1 cellular context compared by ENCODE assay signal in the genomic region with DNA sequence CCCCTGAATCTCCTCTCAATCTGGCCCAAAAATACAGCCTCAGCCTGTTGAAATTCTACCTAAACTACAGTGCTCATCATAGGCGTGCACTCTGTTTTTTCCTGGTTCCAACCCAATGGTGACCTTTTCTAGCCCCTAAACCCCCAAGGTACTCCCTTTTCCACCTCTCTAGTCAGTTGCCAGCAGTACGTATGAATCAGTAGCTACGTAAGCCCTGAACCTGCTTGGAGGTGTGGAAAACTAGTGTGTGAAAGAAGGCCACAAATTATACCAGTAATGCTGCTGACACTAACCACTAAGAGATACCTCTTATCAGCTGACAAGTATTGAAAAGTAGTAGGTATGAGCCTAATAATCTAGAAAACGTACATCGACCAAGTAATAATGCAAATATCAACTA.
TF ChIP-seq lines count a peak whose summit lies in the region.

No MANE protein-coding gene starts in this region.

TF ChIP-seq in GM12891, 5 proteins besides CTCF, POLR2A, EP300 and RAD21 (continued from another document):
- TF ChIP-seq PAX5 (IDR thresholded peaks at IDR 0.05; ENCODE audit: insufficient read depth, low read length, severe bottlenecking) (no peak), POU2F2 (IDR thresholded peaks at IDR 0.05; ENCODE audit: low read depth, low read length) (no peak), SPI1 (IDR thresholded peaks at IDR 0.05; ENCODE audit: low read depth, low read length) (no peak)
